8 cellular contexts compared by ENCODE assay signal in genomic region chr4:1727117-1728031, GRCh38. TPM values are rescaled to one million over a fixed set of nuclear protein-coding genes. Genes with fewer than 3 reads are reported as not detected.
DNase-seq lines count a peak whose midpoint lies in the region; ATAC-seq and TF ChIP-seq lines count a peak whose summit lies in the region.

No MANE protein-coding gene starts in this region.

- peak overlapping the region; percentile 53 for H3K27ac ChIP-seq in right cardiac atrium (ENCODE audit: low read length)
- peak overlapping the region; percentile 79 for H3K27ac ChIP-seq in upper lobe of right lung
- H3K27ac ChIP-seq in CD4-positive, alpha-beta T cell (ENCODE audit: low read depth, low read length), result no peak overlapping the region

- H3K36me3 ChIP-seq in upper lobe of right lung, result peaks cover 5% of the 10 kb centered on the region

- peaks cover 26% of the 10 kb centered on the region for H3K4me1 Mint-ChIP-seq in T-helper 2 cell treated with Interferon-gamma antibody and Interleukin-4, amounts not matched to agents 5 μg/mL and 100 μg/mL, for 36 hours (ENCODE audit: low read depth)
- peaks cover 38% of the 10 kb centered on the region for H3K4me1 Mint-ChIP-seq in activated naive CD8-positive, alpha-beta T cell treated with anti-CD3 and anti-CD28 coated beads, Interleukin-2, amount 10 ng/mL, durations not matched to agents 7 days and 5 days
- H3K4me1 Mint-ChIP-seq in CD4-positive, alpha-beta T cell (ENCODE audit: low read depth), result peaks cover 50% of the 10 kb centered on the region
- H3K4me1 Mint-ChIP-seq in natural killer cell, result peaks cover 24 to 30% of the 10 kb centered on the region in 2 donors

- no peaks in the 10 kb centered on the region for H3K9me3 Mint-ChIP-seq in T-helper 2 cell treated with Interferon-gamma antibody and Interleukin-4, amounts not matched to agents 5 μg/mL and 100 μg/mL, for 36 hours
- no peaks in the 10 kb centered on the region for H3K9me3 Mint-ChIP-seq in activated naive CD8-positive, alpha-beta T cell treated with anti-CD3 and anti-CD28 coated beads, Interleukin-2, amount 10 ng/mL, durations not matched to agents 7 days and 5 days
- no peaks in the 10 kb centered on the region for H3K9me3 Mint-ChIP-seq in CD4-positive, alpha-beta T cell
- H3K9me3 Mint-ChIP-seq in natural killer cell, result no peaks in the 10 kb centered on the region

- no peak for ATAC-seq in activated naive CD8-positive, alpha-beta T cell treated with anti-CD3 and anti-CD28 coated beads, Interleukin-2, amount 10 ng/mL, durations not matched to agents 7 days and 5 days (ENCODE audit: low read depth)
- peak; percentile 67 to 81 for ATAC-seq in right cardiac atrium
- ATAC-seq in upper lobe of right lung, result peak; percentile 72
- no peak for ATAC-seq in CD4-positive, alpha-beta T cell (ENCODE audit: poor library complexity)
- no peak for ATAC-seq in natural killer cell
- no peak for ATAC-seq in HG03159 (IDR thresholded peaks at IDR 0.05; ENCODE audit: unreplicated experiment)

- intact Hi-C loops in right cardiac atrium (cut with DNase I) (loop anchor here in 3 of 4 donors (5.0 to 10.0 kb wide), 2 partner anchors 35 to 373 kb away; no protein-coding TSS in a partner anchor), upper lobe of right lung (cut with DNase I) (loop anchor here (5.0 kb wide), 1 partner anchor 35 kb away; no protein-coding TSS in a partner anchor), natural killer cell (cut with micrococcal nuclease) (no loop called here)
- intact Hi-C loops in CD4-positive, alpha-beta T cell (cut with DNase I, micrococcal nuclease), result loop anchor here in 1 of 2 experiments (2.0 to 10.0 kb wide), 2 partner anchors 17 to 1347 kb away; partner anchors contain the start of genes HTT and HTT-AS

- H3K4me1 ChIP-seq in right cardiac atrium (ENCODE audit: control insufficient read depth, insufficient read depth, low read length) (no peaks in the 10 kb centered on the region), upper lobe of right lung (peaks cover 30% of the 10 kb centered on the region)

- H3K4me3 ChIP-seq in right cardiac atrium (ENCODE audit: low read length) (no peak overlapping the region), upper lobe of right lung (peak overlapping the region; percentile 33)

- H3K27me3 Mint-ChIP-seq in T-helper 2 cell treated with Interferon-gamma antibody and Interleukin-4, amounts not matched to agents 5 μg/mL and 100 μg/mL, for 36 hours (ENCODE audit: low read depth), result no peaks in the 10 kb centered on the region
- H3K27me3 Mint-ChIP-seq in activated naive CD8-positive, alpha-beta T cell treated with anti-CD3 and anti-CD28 coated beads, Interleukin-2, amount 10 ng/mL, durations not matched to agents 7 days and 5 days, result no peaks in the 10 kb centered on the region
- no peaks in the 10 kb centered on the region for H3K27me3 Mint-ChIP-seq in CD4-positive, alpha-beta T cell
- no peaks in the 10 kb centered on the region for H3K27me3 Mint-ChIP-seq in natural killer cell (ENCODE audit: low read depth in 2 of 2)

- no peaks in the 10 kb centered on the region for H3K9me3 ChIP-seq in right cardiac atrium (ENCODE audit: control insufficient read depth, low read length)
- H3K9me3 ChIP-seq in upper lobe of right lung, result no peaks in the 10 kb centered on the region
- H3K9me3 ChIP-seq in CD4-positive, alpha-beta T cell (ENCODE audit: control insufficient read depth, low read length), result no peaks in the 10 kb centered on the region

- WGBS in right cardiac atrium, result 53% methylated on average over 18 of the region's 18 CpGs

- no peaks in the 10 kb centered on the region for H3K27me3 ChIP-seq in right cardiac atrium (ENCODE audit: control insufficient read depth, insufficient read depth)
- no peaks in the 10 kb centered on the region for H3K27me3 ChIP-seq in upper lobe of right lung
- no peaks in the 10 kb centered on the region for H3K27me3 ChIP-seq in CD4-positive, alpha-beta T cell (ENCODE audit: control insufficient read depth, insufficient read depth, low read length)

- no peak for DNase-seq in T-helper 2 cell treated with Interferon-gamma antibody and Interleukin-4, amounts not matched to agents 5 μg/mL and 100 μg/mL, for 36 hours (ENCODE audit: low spot score)
- no peak for DNase-seq in T-helper 2 cell
- DNase-seq in activated naive CD8-positive, alpha-beta T cell treated with anti-CD3 and anti-CD28 coated beads, Interleukin-2, amount 10 ng/mL, durations not matched to agents 7 days and 5 days, result no peak
- DNase-seq in right cardiac atrium, result peak; percentile 80 to 89 (median 89)
- peak; percentile 86 for DNase-seq in upper lobe of right lung
- DNase-seq in CD4-positive, alpha-beta T cell, result no peak
- no peak for DNase-seq in natural killer cell

- H3K4me3 Mint-ChIP-seq in T-helper 2 cell treated with Interferon-gamma antibody and Interleukin-4, amounts not matched to agents 5 μg/mL and 100 μg/mL, for 36 hours, result no peak overlapping the region
- H3K4me3 Mint-ChIP-seq in activated naive CD8-positive, alpha-beta T cell treated with anti-CD3 and anti-CD28 coated beads, Interleukin-2, amount 10 ng/mL, durations not matched to agents 7 days and 5 days, result no peak overlapping the region
- no peak overlapping the region for H3K4me3 Mint-ChIP-seq in CD4-positive, alpha-beta T cell
- no peak overlapping the region for H3K4me3 Mint-ChIP-seq in natural killer cell

- no peak for TF ChIP-seq CTCF in upper lobe of right lung (IDR thresholded peaks at IDR 0.05)
- no peak for TF ChIP-seq CTCF in CD4-positive, alpha-beta T cell (IDR thresholded peaks at IDR 0.05)
- no peak for TF ChIP-seq CTCF in natural killer cell (IDR thresholded peaks at IDR 0.05)

- CTCF ChIA-PET in CD4-positive, alpha-beta T cell (lab: Charles Lee), result interaction anchor here (0.9 to 7.0 kb wide), 4 partner anchors 15 to 44 kb away, joined by 3 to 84 read pairs (median 5); partner anchors contain the start of gene SLBP

- POLR2A ChIA-PET in activated naive CD8-positive, alpha-beta T cell treated with anti-CD3 and anti-CD28 coated beads, Interleukin-2, amount 10 ng/mL, durations not matched to agents 7 days and 5 days (lab: Charles Lee), result interaction anchor here (0.6 to 2.9 kb wide), 3 partner anchors 9 to 34 kb away, joined by 4 to 9 read pairs (median 4); partner anchors contain the start of gene SLBP
- POLR2A ChIA-PET in CD4-positive, alpha-beta T cell (lab: Charles Lee), result interaction anchor here (2.4 to 12.1 kb wide), 2 partner anchors 15 to 36 kb away, joined by 11 to 128 read pairs; partner anchors contain the start of gene SLBP

- peak overlapping the region; percentile 39 for H3K27ac Mint-ChIP-seq in T-helper 2 cell treated with Interferon-gamma antibody and Interleukin-4, amounts not matched to agents 5 μg/mL and 100 μg/mL, for 36 hours
- H3K27ac Mint-ChIP-seq in activated naive CD8-positive, alpha-beta T cell treated with anti-CD3 and anti-CD28 coated beads, Interleukin-2, amount 10 ng/mL, durations not matched to agents 7 days and 5 days, result peak overlapping the region; percentile 73
- no peak overlapping the region for H3K27ac Mint-ChIP-seq in CD4-positive, alpha-beta T cell
- no peak overlapping the region for H3K27ac Mint-ChIP-seq in natural killer cell

- H3K36me3 Mint-ChIP-seq in T-helper 2 cell treated with Interferon-gamma antibody and Interleukin-4, amounts not matched to agents 5 μg/mL and 100 μg/mL, for 36 hours (ENCODE audit: low read depth), result peaks cover 68% of the 10 kb centered on the region
- peaks cover 50% of the 10 kb centered on the region for H3K36me3 Mint-ChIP-seq in activated naive CD8-positive, alpha-beta T cell treated with anti-CD3 and anti-CD28 coated beads, Interleukin-2, amount 10 ng/mL, durations not matched to agents 7 days and 5 days
- H3K36me3 Mint-ChIP-seq in CD4-positive, alpha-beta T cell (ENCODE audit: low read depth), result peaks cover 76% of the 10 kb centered on the region
- no peaks in the 10 kb centered on the region for H3K36me3 Mint-ChIP-seq in natural killer cell

RNA-seq across cellular contexts. Expression of gene TACC3, which starts 6.1 kb away (rescaled TPM):
- total RNA-seq in activated naive CD8-positive, alpha-beta T cell treated with anti-CD3 and anti-CD28 coated beads, Interleukin-2, amount 10 ng/mL, durations not matched to agents 7 days and 5 days, result 100 to 1,000 TPM; 234 to 235 TPM
- total RNA-seq in right cardiac atrium (10 to 100 TPM in 1 of 4 donors, 1 to 10 TPM in 3; 4.1 to 10.8 (median 6.5) TPM), upper lobe of right lung (13.3 TPM), natural killer cell (10 to 100 TPM; 23.4 to 43.7 (median 32.5) TPM)
- 6.3 TPM for polyA plus RNA-seq in right cardiac atrium
- 100 to 1,000 TPM; 123 TPM for total RNA-seq in CD4-positive, alpha-beta T cell

RNA-seq across cellular contexts. Expression of gene TMEM129, which starts 6.3 kb away (rescaled TPM):
- total RNA-seq in activated naive CD8-positive, alpha-beta T cell treated with anti-CD3 and anti-CD28 coated beads, Interleukin-2, amount 10 ng/mL, durations not matched to agents 7 days and 5 days, result 10 to 100 TPM; 27.5 to 27.6 TPM
- total RNA-seq in right cardiac atrium (10 to 100 TPM; 43.0 to 59.2 (median 48.0) TPM), upper lobe of right lung (33.2 TPM), natural killer cell (10 to 100 TPM; 18.2 to 26.9 (median 20.8) TPM)
- 59.1 TPM for polyA plus RNA-seq in right cardiac atrium
- 10 to 100 TPM; 17.2 to 17.6 TPM for total RNA-seq in CD4-positive, alpha-beta T cell

RNA-seq across cellular contexts. Expression of gene SLBP, which starts 15.3 kb away (rescaled TPM):
- 100 to 1,000 TPM in 1 of 2 experiments, 10 to 100 TPM in 1; 99.7 to 103 TPM for total RNA-seq in activated naive CD8-positive, alpha-beta T cell treated with anti-CD3 and anti-CD28 coated beads, Interleukin-2, amount 10 ng/mL, durations not matched to agents 7 days and 5 days
- total RNA-seq in right cardiac atrium (10 to 100 TPM; 13.4 to 16.1 (median 14.8) TPM), upper lobe of right lung (32.8 TPM), natural killer cell (10 to 100 TPM; 29.5 to 38.8 (median 38.6) TPM)
- polyA plus RNA-seq in right cardiac atrium, result 12.2 TPM
- total RNA-seq in CD4-positive, alpha-beta T cell, result 10 to 100 TPM; 45.8 to 47.6 TPM

RNA-seq across cellular contexts. Expression of gene FAM53A, which starts 43.3 kb away (rescaled TPM):
- total RNA-seq in activated naive CD8-positive, alpha-beta T cell treated with anti-CD3 and anti-CD28 coated beads, Interleukin-2, amount 10 ng/mL, durations not matched to agents 7 days and 5 days, result under 1 TPM; 0.54 to 0.97 TPM
- total RNA-seq in right cardiac atrium (1 to 10 TPM; 1.1 to 1.6 (median 1.1) TPM), upper lobe of right lung (2.8 TPM), natural killer cell (1 to 10 TPM; 1.9 to 2.9 (median 2.3) TPM)
- polyA plus RNA-seq in right cardiac atrium, result 1.4 TPM
- total RNA-seq in CD4-positive, alpha-beta T cell, result 1 to 10 TPM in 1 of 2 experiments, under 1 TPM in 1; 0.93 to 2.4 TPM

Comparison
In these comparisons a context has a peak if more than half of its experiments do, and no peak if none do; other contexts are left out.
1. DNase-seq: peak in right cardiac atrium (3 of 3) and upper lobe of right lung (single experiment); none in T-helper 2 cell treated with Interferon-gamma antibody and Interleukin-4, amounts not matched to agents 5 μg/mL and 100 μg/mL, for 36 hours (single experiment), T-helper 2 cell (0 of 5), activated naive CD8-positive, alpha-beta T cell treated with anti-CD3 and anti-CD28 coated beads, Interleukin-2, amount 10 ng/mL, durations not matched to agents 7 days and 5 days (single experiment), CD4-positive, alpha-beta T cell (0 of 10) and natural killer cell (single experiment).
2. H3K27ac Mint-ChIP-seq: peak in T-helper 2 cell treated with Interferon-gamma antibody and Interleukin-4, amounts not matched to agents 5 μg/mL and 100 μg/mL, for 36 hours (single experiment) and activated naive CD8-positive, alpha-beta T cell treated with anti-CD3 and anti-CD28 coated beads, Interleukin-2, amount 10 ng/mL, durations not matched to agents 7 days and 5 days (single experiment); none in CD4-positive, alpha-beta T cell (single experiment) and natural killer cell (0 of 2).
3. ATAC-seq: peak in right cardiac atrium (2 of 2) and upper lobe of right lung (single experiment); none in activated naive CD8-positive, alpha-beta T cell treated with anti-CD3 and anti-CD28 coated beads, Interleukin-2, amount 10 ng/mL, durations not matched to agents 7 days and 5 days (single experiment), CD4-positive, alpha-beta T cell (single experiment), natural killer cell (0 of 3) and HG03159 (single experiment).